Comparison of ENCODE assay signal across 27 cellular contexts in genomic region chr3:61869378-61869777, GRCh38.
"Had no signal": no experiment of that assay in that cellular context is flagged by ENCODE, and none has a peak within 500 bp of the region (broad histone marks: within the 10 kb centered on the region; RNA-seq: fewer than 3 reads in every experiment).

No MANE protein-coding gene starts in this region.

- H3K9me3 ChIP-seq: ascending aorta, SJSA1, SK-N-SH had no signal

- ATAC-seq: activated CD4-positive, alpha-beta T cell treated with anti-CD3 and anti-CD28 coated beads for 36 hours; activated CD4-positive, CD25-positive, alpha-beta regulatory T cell treated with anti-CD3 and anti-CD28 coated beads, Interleukin-2, amount 50 U/mL, for 24 hours; activated CD8-positive, alpha-beta T cell treated with anti-CD3 and anti-CD28 coated beads, Interleukin-2, amount 10 ng/mL, durations not matched to agents 7 days and 5 days; Panc1 had no signal

- DNase-seq: activated CD4-positive, alpha-beta T cell treated with anti-CD3 and anti-CD28 coated beads for 36 hours; activated CD4-positive, alpha-beta T cell treated with anti-CD3 and anti-CD28 coated beads, Interleukin-2, amount 10 ng/mL, durations not matched to agents 7 days and 5 days; activated CD4-positive, alpha-beta T cell treated with anti-CD3 and anti-CD28 coated beads, Interleukin-2, amount 50 U/mL, for 48 hours; activated CD8-positive, alpha-beta T cell treated with anti-CD3 and anti-CD28 coated beads, Interleukin-2, amount 10 ng/mL, durations not matched to agents 7 days and 5 days; activated gamma-delta T cell; activated naive CD4-positive, alpha-beta T cell treated with Interleukin-2 at 50 U/mL for 16 hours; activated naive CD8-positive, alpha-beta T cell treated with anti-CD3 and anti-CD28 coated beads, Interleukin-2, amount 10 ng/mL, durations not matched to agents 7 days and 5 days; activated T-cell treated with anti-CD3 and anti-CD28 coated beads, Interleukin-2, amount 50 U/mL, for 24 hours; amygdala; NCI-H1092 treated with DMSO at 0.1 percent for 48 hours; NCI-H1417 treated with DMSO at 0.1 percent for 48 hours; NCI-H1930; NCI-H2081 treated with DMSO at 0.1 percent for 48 hours; NCI-H226; NCI-H446 treated with DMSO at 0.1 percent for 48 hours; NCI-H524 treated with DMSO at 0.1 percent for 48 hours; RPMI8226; SHP77 treated with DMSO at 0.1 percent for 48 hours; SK-N-SH had no signal

- H3K9ac ChIP-seq: SK-N-SH had no signal

- H3K27ac Mint-ChIP-seq: activated CD4-positive, alpha-beta T cell treated with anti-CD3 and anti-CD28 coated beads for 36 hours; activated CD4-positive, alpha-beta T cell treated with anti-CD3 and anti-CD28 coated beads, Interleukin-2, amount 10 ng/mL, durations not matched to agents 7 days and 5 days; activated CD8-positive, alpha-beta T cell treated with anti-CD3 and anti-CD28 coated beads, Interleukin-2, amount 10 ng/mL, durations not matched to agents 7 days and 5 days; activated naive CD4-positive, alpha-beta T cell treated with anti-CD3 and anti-CD28 coated beads, Interleukin-2, amount 50 U/mL, for 24 hours; activated naive CD8-positive, alpha-beta T cell treated with anti-CD3 and anti-CD28 coated beads, Interleukin-2, amount 10 ng/mL, durations not matched to agents 7 days and 5 days; activated T-cell treated with anti-CD3 and anti-CD28 coated beads, Interleukin-2, amount 50 U/mL, for 24 hours; activated T-helper 2 cell treated with anti-CD3 and anti-CD28 coated beads, Interferon-gamma antibody, Interleukin-2, Interleukin-4, amounts not matched to agents 10 μg/mL and 5 μg/mL and 100 μg/mL, durations not matched to agents 14 hours and 24 hours and 36 hours; T-helper 1 cell treated with Interleukin-12 subunit alpha and Interleukin-12 subunit beta and Interleukin-4 antibody, amounts not matched to agents 30 μg/mL and 1 μg/mL, for 36 hours; T-helper 2 cell treated with Interferon-gamma antibody and Interleukin-4, amounts not matched to agents 5 μg/mL and 100 μg/mL, for 36 hours had no signal

- H3K27me3 ChIP-seq: ascending aorta, SJSA1 had no signal

- H3K9me3 Mint-ChIP-seq: activated CD4-positive, alpha-beta T cell treated with anti-CD3 and anti-CD28 coated beads, Interleukin-2, amount 10 ng/mL, durations not matched to agents 7 days and 5 days; activated naive CD8-positive, alpha-beta T cell treated with anti-CD3 and anti-CD28 coated beads, Interleukin-2, amount 10 ng/mL, durations not matched to agents 7 days and 5 days; activated T-cell treated with anti-CD3 and anti-CD28 coated beads, Interleukin-2, amount 50 U/mL, for 24 hours; activated T-helper 2 cell treated with anti-CD3 and anti-CD28 coated beads, Interferon-gamma antibody, Interleukin-2, Interleukin-4, amounts not matched to agents 10 μg/mL and 5 μg/mL and 100 μg/mL, durations not matched to agents 14 hours and 24 hours and 36 hours; T-helper 1 cell treated with Interleukin-12 subunit alpha and Interleukin-12 subunit beta and Interleukin-4 antibody, amounts not matched to agents 30 μg/mL and 1 μg/mL, for 36 hours; T-helper 2 cell treated with Interferon-gamma antibody and Interleukin-4, amounts not matched to agents 5 μg/mL and 100 μg/mL, for 36 hours had no signal

- H3K4me3 Mint-ChIP-seq: activated CD4-positive, alpha-beta T cell treated with anti-CD3 and anti-CD28 coated beads for 36 hours; activated CD4-positive, alpha-beta T cell treated with anti-CD3 and anti-CD28 coated beads, Interleukin-2, amount 10 ng/mL, durations not matched to agents 7 days and 5 days; activated CD8-positive, alpha-beta T cell treated with anti-CD3 and anti-CD28 coated beads, Interleukin-2, amount 10 ng/mL, durations not matched to agents 7 days and 5 days; activated naive CD4-positive, alpha-beta T cell treated with anti-CD3 and anti-CD28 coated beads, Interleukin-2, amount 50 U/mL, for 24 hours; activated naive CD8-positive, alpha-beta T cell treated with anti-CD3 and anti-CD28 coated beads, Interleukin-2, amount 10 ng/mL, durations not matched to agents 7 days and 5 days; activated T-cell treated with anti-CD3 and anti-CD28 coated beads, Interleukin-2, amount 50 U/mL, for 24 hours; T-helper 1 cell treated with Interleukin-12 subunit alpha and Interleukin-12 subunit beta and Interleukin-4 antibody, amounts not matched to agents 30 μg/mL and 1 μg/mL, for 36 hours; T-helper 2 cell treated with Interferon-gamma antibody and Interleukin-4, amounts not matched to agents 5 μg/mL and 100 μg/mL, for 36 hours had no signal

- H3K4me3 ChIP-seq: ascending aorta, SJSA1 had no signal

- H3K36me3 Mint-ChIP-seq: activated naive CD4-positive, alpha-beta T cell treated with anti-CD3 and anti-CD28 coated beads, Interleukin-2, amount 50 U/mL, for 24 hours; activated naive CD8-positive, alpha-beta T cell treated with anti-CD3 and anti-CD28 coated beads, Interleukin-2, amount 10 ng/mL, durations not matched to agents 7 days and 5 days had no signal

- H3K4me1 ChIP-seq: SJSA1 had no signal

- H3K27ac ChIP-seq: ascending aorta, SJSA1 had no signal

- H3K4me2 ChIP-seq: SK-N-SH had no signal

- H3K4me1 Mint-ChIP-seq: activated CD4-positive, alpha-beta T cell treated with anti-CD3 and anti-CD28 coated beads for 36 hours; activated CD4-positive, alpha-beta T cell treated with anti-CD3 and anti-CD28 coated beads, Interleukin-2, amount 10 ng/mL, durations not matched to agents 7 days and 5 days; activated naive CD4-positive, alpha-beta T cell treated with anti-CD3 and anti-CD28 coated beads, Interleukin-2, amount 50 U/mL, for 24 hours; activated naive CD8-positive, alpha-beta T cell treated with anti-CD3 and anti-CD28 coated beads, Interleukin-2, amount 10 ng/mL, durations not matched to agents 7 days and 5 days had no signal

- H3K36me3 ChIP-seq: ascending aorta, SJSA1 had no signal

- H3K27me3 Mint-ChIP-seq: activated CD4-positive, alpha-beta T cell treated with anti-CD3 and anti-CD28 coated beads, Interleukin-2, amount 10 ng/mL, durations not matched to agents 7 days and 5 days; activated naive CD8-positive, alpha-beta T cell treated with anti-CD3 and anti-CD28 coated beads, Interleukin-2, amount 10 ng/mL, durations not matched to agents 7 days and 5 days; activated T-cell treated with anti-CD3 and anti-CD28 coated beads, Interleukin-2, amount 50 U/mL, for 24 hours had no signal
